In the genomic region with DNA sequence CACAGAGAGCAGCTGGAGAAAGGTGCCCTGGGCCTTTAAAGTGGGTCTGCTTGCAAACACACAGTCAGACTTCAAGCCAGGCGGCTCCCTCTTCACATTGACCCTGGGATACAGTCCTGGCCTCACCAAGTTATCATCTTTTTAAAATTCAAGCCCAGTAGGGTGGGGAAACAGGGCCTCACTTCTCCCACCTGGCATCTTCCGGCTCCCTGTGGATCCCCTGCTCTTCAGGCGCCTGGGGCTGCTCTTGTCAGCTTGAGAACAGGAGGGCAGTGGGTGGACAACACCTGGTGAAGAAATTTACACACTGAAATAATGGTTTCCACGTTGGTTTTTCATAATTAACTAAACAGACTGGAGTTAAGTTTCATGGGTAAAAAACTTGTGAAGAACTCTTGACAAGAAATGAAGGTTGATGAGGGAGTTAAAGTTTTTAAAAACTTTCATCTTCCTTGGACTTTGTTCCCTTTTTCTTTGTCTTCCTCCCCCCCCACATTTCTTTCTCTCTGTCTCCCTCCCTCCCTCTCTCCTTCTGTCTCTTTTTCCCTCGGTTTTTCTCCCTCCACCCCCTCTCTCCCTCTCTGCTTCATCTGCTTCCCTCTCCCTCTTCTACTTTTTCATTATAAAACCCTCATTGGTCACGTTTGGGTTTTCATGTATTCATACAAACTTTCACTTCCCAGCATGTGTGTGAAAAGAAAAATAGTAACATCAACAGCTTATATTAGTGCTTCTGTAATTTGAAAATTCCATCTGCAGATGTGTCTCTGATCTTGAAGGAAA, we compare ENCODE assay signal across 2 cellular contexts.
A peak's percentile ranks its signal among the peaks of the same experiment; 100 is the strongest.
TF ChIP-seq lines count a peak whose summit lies in the region.

No MANE protein-coding gene starts in this region.

TF ChIP-seq in GM23338, 12 proteins besides CTCF, POLR2A, EP300 and RAD21 (continued from another document):
- TF ChIP-seq EZH2phosphoT487 (IDR thresholded peaks at IDR 0.05; ENCODE audit: unreplicated experiment) (no peak), CREB1 (CRISPR knock-in tag; IDR thresholded peaks at IDR 0.05; ENCODE audit: low read depth) (no peak)
TF ChIP-seq in GM23338: peak in this region for 0.

TF ChIP-seq in GM12878, 131 proteins besides CTCF, POLR2A, EP300 and RAD21 (continued from another document):
- TF ChIP-seq, protein P1, sequence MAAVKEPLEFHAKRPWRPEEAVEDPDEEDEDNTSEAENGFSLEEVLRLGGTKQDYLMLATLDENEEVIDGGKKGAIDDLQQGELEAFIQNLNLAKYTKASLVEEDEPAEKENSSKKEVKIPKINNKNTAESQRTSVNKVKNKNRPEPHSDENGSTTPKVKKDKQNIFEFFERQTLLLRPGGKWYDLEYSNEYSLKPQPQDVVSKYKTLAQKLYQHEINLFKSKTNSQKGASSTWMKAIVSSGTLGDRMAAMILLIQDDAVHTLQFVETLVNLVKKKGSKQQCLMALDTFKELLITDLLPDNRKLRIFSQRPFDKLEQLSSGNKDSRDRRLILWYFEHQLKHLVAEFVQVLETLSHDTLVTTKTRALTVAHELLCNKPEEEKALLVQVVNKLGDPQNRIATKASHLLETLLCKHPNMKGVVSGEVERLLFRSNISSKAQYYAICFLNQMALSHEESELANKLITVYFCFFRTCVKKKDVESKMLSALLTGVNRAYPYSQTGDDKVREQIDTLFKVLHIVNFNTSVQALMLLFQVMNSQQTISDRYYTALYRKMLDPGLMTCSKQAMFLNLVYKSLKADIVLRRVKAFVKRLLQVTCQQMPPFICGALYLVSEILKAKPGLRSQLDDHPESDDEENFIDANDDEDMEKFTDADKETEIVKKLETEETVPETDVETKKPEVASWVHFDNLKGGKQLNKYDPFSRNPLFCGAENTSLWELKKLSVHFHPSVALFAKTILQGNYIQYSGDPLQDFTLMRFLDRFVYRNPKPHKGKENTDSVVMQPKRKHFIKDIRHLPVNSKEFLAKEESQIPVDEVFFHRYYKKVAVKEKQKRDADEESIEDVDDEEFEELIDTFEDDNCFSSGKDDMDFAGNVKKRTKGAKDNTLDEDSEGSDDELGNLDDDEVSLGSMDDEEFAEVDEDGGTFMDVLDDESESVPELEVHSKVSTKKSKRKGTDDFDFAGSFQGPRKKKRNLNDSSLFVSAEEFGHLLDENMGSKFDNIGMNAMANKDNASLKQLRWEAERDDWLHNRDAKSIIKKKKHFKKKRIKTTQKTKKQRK (IDR thresholded peaks at IDR 0.05; ENCODE audit: low read depth, low read length), result no peak
- TF ChIP-seq BHLHE40 (IDR thresholded peaks at IDR 0.05; ENCODE audit: borderline replicate concordance in 1 of 2, low read depth in 2 of 2, low read length in 1 of 2) (peak; percentile 81 to 91; a peak in 3 of 4 replicates), IKZF2 (IDR thresholded peaks at IDR 0.05) (peak; percentile 92 to 95), ZNF622 (IDR thresholded peaks at IDR 0.05) (no peak), KDM1A (IDR thresholded peaks at IDR 0.05; ENCODE audit: borderline replicate concordance) (no peak), SREBF2 (IDR thresholded peaks at IDR 0.05; ENCODE audit: low read length) (no peak), ATF7 (IDR thresholded peaks at IDR 0.05; ENCODE audit: low read depth) (peak; percentile 54; the same call in 1 of the 2 replicates), RB1 (IDR thresholded peaks at IDR 0.05; ENCODE audit: borderline replicate concordance) (peak; percentile 17; the same call in 1 of the 2 replicates), SMAD1 (IDR thresholded peaks at IDR 0.05; ENCODE audit: low read depth, partially characterized antibody) (peak; percentile 39), ZNF217 (IDR thresholded peaks at IDR 0.05) (0 out of 2 replicates have a peak, but pooled peaks have one; percentile 14), RAD51 (IDR thresholded peaks at IDR 0.05) (peak; percentile 42; the same call in 1 of the 2 replicates), IKZF1 (conservative IDR thresholded peaks at IDR 0.05) (peak; percentile 62), BMI1 (IDR thresholded peaks at IDR 0.05; ENCODE audit: borderline replicate concordance) (peak; percentile 46; the same call in 1 of the 2 replicates)
- TF ChIP-seq, protein P2, sequence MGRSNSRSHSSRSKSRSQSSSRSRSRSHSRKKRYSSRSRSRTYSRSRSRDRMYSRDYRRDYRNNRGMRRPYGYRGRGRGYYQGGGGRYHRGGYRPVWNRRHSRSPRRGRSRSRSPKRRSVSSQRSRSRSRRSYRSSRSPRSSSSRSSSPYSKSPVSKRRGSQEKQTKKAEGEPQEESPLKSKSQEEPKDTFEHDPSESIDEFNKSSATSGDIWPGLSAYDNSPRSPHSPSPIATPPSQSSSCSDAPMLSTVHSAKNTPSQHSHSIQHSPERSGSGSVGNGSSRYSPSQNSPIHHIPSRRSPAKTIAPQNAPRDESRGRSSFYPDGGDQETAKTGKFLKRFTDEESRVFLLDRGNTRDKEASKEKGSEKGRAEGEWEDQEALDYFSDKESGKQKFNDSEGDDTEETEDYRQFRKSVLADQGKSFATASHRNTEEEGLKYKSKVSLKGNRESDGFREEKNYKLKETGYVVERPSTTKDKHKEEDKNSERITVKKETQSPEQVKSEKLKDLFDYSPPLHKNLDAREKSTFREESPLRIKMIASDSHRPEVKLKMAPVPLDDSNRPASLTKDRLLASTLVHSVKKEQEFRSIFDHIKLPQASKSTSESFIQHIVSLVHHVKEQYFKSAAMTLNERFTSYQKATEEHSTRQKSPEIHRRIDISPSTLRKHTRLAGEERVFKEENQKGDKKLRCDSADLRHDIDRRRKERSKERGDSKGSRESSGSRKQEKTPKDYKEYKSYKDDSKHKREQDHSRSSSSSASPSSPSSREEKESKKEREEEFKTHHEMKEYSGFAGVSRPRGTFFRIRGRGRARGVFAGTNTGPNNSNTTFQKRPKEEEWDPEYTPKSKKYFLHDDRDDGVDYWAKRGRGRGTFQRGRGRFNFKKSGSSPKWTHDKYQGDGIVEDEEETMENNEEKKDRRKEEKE (IDR thresholded peaks at IDR 0.05), result no peak
- TF ChIP-seq, protein P3, sequence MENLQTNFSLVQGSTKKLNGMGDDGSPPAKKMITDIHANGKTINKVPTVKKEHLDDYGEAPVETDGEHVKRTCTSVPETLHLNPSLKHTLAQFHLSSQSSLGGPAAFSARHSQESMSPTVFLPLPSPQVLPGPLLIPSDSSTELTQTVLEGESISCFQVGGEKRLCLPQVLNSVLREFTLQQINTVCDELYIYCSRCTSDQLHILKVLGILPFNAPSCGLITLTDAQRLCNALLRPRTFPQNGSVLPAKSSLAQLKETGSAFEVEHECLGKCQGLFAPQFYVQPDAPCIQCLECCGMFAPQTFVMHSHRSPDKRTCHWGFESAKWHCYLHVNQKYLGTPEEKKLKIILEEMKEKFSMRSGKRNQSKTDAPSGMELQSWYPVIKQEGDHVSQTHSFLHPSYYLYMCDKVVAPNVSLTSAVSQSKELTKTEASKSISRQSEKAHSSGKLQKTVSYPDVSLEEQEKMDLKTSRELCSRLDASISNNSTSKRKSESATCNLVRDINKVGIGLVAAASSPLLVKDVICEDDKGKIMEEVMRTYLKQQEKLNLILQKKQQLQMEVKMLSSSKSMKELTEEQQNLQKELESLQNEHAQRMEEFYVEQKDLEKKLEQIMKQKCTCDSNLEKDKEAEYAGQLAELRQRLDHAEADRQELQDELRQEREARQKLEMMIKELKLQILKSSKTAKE (IDR thresholded peaks at IDR 0.05; ENCODE audit: low read depth, poor library complexity, severe bottlenecking), result peak; percentile 27
- TF ChIP-seq, protein P4, sequence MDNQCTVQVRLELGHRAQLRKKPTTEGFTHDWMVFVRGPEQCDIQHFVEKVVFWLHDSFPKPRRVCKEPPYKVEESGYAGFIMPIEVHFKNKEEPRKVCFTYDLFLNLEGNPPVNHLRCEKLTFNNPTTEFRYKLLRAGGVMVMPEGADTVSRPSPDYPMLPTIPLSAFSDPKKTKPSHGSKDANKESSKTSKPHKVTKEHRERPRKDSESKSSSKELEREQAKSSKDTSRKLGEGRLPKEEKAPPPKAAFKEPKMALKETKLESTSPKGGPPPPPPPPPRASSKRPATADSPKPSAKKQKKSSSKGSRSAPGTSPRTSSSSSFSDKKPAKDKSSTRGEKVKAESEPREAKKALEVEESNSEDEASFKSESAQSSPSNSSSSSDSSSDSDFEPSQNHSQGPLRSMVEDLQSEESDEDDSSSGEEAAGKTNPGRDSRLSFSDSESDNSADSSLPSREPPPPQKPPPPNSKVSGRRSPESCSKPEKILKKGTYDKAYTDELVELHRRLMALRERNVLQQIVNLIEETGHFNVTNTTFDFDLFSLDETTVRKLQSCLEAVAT (IDR thresholded peaks at IDR 0.05), result peak; percentile 52; the same call in 1 of the 2 replicates
